Comparison of ENCODE assay signal across 2 cellular contexts in the genomic region with DNA sequence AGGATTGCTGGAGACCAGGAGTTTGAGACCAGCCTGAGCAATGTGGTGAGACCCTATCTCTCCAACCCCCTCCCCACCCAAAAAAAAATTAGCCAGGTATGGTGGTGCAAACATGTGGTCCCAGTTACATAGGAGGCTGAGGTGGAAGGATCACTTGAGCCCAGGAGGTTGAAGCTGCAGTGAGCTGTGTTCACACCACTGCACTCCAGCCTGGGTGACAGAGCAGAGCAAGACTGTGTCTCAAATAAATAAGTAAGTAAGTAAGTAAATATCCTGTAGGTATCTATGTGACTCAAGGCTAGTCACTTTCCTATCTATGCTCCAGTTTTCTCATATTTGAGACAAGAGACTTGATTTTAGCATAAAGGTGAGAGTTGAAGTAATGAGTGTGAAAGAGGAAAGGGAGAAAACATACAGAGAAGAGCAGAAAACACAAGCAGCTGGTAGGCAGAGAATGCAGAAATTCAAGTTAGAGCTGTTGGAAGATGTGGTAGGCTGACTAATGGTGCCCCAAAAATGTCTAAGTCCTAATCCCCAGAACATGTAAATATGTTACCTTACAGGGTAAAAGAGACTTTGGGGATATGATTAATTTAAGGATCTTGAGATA.
TF ChIP-seq lines count a peak whose summit lies in the region.

No MANE protein-coding gene starts in this region.

TF ChIP-seq in GM23338, 12 proteins besides CTCF, POLR2A, EP300 and RAD21 (continued from another document):
- TF ChIP-seq, protein P1, sequence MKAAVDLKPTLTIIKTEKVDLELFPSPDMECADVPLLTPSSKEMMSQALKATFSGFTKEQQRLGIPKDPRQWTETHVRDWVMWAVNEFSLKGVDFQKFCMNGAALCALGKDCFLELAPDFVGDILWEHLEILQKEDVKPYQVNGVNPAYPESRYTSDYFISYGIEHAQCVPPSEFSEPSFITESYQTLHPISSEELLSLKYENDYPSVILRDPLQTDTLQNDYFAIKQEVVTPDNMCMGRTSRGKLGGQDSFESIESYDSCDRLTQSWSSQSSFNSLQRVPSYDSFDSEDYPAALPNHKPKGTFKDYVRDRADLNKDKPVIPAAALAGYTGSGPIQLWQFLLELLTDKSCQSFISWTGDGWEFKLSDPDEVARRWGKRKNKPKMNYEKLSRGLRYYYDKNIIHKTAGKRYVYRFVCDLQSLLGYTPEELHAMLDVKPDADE (IDR thresholded peaks at IDR 0.05) = no peak
- no peak for TF ChIP-seq POLR2AphosphoS5 (IDR thresholded peaks at IDR 0.05; ENCODE audit: low read depth)
- TF ChIP-seq, protein P2, sequence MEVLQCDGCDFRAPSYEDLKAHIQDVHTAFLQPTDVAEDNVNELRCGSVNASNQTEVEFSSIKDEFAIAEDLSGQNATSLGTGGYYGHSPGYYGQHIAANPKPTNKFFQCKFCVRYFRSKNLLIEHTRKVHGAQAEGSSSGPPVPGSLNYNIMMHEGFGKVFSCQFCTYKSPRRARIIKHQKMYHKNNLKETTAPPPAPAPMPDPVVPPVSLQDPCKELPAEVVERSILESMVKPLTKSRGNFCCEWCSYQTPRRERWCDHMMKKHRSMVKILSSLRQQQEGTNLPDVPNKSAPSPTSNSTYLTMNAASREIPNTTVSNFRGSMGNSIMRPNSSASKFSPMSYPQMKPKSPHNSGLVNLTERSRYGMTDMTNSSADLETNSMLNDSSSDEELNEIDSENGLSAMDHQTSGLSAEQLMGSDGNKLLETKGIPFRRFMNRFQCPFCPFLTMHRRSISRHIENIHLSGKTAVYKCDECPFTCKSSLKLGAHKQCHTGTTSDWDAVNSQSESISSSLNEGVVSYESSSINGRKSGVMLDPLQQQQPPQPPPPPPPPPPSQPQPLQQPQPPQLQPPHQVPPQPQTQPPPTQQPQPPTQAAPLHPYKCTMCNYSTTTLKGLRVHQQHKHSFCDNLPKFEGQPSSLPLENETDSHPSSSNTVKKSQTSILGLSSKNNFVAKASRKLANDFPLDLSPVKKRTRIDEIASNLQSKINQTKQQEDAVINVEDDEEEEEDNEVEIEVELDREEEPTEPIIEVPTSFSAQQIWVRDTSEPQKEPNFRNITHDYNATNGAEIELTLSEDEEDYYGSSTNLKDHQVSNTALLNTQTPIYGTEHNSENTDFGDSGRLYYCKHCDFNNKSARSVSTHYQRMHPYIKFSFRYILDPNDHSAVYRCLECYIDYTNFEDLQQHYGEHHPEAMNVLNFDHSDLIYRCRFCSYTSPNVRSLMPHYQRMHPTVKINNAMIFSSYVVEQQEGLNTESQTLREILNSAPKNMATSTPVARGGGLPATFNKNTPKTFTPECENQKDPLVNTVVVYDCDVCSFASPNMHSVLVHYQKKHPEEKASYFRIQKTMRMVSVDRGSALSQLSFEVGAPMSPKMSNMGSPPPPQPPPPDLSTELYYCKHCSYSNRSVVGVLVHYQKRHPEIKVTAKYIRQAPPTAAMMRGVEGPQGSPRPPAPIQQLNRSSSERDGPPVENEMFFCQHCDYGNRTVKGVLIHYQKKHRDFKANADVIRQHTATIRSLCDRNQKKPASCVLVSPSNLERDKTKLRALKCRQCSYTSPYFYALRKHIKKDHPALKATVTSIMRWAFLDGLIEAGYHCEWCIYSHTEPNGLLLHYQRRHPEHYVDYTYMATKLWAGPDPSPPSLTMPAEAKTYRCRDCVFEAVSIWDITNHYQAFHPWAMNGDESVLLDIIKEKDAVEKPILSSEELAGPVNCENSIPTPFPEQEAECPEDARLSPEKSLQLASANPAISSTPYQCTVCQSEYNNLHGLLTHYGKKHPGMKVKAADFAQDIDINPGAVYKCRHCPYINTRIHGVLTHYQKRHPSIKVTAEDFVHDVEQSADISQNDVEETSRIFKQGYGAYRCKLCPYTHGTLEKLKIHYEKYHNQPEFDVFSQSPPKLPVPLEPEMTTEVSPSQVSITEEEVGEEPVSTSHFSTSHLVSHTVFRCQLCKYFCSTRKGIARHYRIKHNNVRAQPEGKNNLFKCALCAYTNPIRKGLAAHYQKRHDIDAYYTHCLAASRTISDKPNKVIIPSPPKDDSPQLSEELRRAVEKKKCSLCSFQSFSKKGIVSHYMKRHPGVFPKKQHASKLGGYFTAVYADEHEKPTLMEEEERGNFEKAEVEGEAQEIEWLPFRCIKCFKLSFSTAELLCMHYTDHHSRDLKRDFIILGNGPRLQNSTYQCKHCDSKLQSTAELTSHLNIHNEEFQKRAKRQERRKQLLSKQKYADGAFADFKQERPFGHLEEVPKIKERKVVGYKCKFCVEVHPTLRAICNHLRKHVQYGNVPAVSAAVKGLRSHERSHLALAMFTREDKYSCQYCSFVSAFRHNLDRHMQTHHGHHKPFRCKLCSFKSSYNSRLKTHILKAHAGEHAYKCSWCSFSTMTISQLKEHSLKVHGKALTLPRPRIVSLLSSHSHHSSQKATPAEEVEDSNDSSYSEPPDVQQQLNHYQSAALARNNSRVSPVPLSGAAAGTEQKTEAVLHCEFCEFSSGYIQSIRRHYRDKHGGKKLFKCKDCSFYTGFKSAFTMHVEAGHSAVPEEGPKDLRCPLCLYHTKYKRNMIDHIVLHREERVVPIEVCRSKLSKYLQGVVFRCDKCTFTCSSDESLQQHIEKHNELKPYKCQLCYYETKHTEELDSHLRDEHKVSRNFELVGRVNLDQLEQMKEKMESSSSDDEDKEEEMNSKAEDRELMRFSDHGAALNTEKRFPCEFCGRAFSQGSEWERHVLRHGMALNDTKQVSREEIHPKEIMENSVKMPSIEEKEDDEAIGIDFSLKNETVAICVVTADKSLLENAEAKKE (CRISPR knock-in tag; IDR thresholded peaks at IDR 0.05) = no peak
- TF ChIP-seq, protein P3, sequence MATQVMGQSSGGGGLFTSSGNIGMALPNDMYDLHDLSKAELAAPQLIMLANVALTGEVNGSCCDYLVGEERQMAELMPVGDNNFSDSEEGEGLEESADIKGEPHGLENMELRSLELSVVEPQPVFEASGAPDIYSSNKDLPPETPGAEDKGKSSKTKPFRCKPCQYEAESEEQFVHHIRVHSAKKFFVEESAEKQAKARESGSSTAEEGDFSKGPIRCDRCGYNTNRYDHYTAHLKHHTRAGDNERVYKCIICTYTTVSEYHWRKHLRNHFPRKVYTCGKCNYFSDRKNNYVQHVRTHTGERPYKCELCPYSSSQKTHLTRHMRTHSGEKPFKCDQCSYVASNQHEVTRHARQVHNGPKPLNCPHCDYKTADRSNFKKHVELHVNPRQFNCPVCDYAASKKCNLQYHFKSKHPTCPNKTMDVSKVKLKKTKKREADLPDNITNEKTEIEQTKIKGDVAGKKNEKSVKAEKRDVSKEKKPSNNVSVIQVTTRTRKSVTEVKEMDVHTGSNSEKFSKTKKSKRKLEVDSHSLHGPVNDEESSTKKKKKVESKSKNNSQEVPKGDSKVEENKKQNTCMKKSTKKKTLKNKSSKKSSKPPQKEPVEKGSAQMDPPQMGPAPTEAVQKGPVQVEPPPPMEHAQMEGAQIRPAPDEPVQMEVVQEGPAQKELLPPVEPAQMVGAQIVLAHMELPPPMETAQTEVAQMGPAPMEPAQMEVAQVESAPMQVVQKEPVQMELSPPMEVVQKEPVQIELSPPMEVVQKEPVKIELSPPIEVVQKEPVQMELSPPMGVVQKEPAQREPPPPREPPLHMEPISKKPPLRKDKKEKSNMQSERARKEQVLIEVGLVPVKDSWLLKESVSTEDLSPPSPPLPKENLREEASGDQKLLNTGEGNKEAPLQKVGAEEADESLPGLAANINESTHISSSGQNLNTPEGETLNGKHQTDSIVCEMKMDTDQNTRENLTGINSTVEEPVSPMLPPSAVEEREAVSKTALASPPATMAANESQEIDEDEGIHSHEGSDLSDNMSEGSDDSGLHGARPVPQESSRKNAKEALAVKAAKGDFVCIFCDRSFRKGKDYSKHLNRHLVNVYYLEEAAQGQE (IDR thresholded peaks at IDR 0.05; ENCODE audit: unreplicated experiment) = no peak
- no peak for TF ChIP-seq ZNF331 (CRISPR knock-in tag; IDR thresholded peaks at IDR 0.05; ENCODE audit: low read depth)
- no peak for TF ChIP-seq JUNB (IDR thresholded peaks at IDR 0.05; ENCODE audit: unreplicated experiment)
- no peak for TF ChIP-seq STAT1 (IDR thresholded peaks at IDR 0.05; ENCODE audit: unreplicated experiment)

TF ChIP-seq in HEK293, 187 proteins besides CTCF, POLR2A, EP300 and RAD21 (continued from another document):
- TF ChIP-seq, protein P4, sequence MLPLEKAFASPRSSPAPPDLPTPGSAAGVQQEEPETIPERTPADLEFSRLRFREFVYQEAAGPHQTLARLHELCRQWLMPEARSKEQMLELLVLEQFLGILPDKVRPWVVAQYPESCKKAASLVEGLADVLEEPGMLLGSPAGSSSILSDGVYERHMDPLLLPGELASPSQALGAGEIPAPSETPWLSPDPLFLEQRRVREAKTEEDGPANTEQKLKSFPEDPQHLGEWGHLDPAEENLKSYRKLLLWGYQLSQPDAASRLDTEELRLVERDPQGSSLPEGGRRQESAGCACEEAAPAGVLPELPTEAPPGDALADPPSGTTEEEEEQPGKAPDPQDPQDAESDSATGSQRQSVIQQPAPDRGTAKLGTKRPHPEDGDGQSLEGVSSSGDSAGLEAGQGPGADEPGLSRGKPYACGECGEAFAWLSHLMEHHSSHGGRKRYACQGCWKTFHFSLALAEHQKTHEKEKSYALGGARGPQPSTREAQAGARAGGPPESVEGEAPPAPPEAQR (tag by site-specific recombination; IDR thresholded peaks at IDR 0.05) = no peak
- TF ChIP-seq ZNF571 (tag by site-specific recombination; IDR thresholded peaks at IDR 0.05) = no peak
- no peak for TF ChIP-seq ZBTB48 (tag by site-specific recombination; IDR thresholded peaks at IDR 0.05)
- TF ChIP-seq, protein P5, sequence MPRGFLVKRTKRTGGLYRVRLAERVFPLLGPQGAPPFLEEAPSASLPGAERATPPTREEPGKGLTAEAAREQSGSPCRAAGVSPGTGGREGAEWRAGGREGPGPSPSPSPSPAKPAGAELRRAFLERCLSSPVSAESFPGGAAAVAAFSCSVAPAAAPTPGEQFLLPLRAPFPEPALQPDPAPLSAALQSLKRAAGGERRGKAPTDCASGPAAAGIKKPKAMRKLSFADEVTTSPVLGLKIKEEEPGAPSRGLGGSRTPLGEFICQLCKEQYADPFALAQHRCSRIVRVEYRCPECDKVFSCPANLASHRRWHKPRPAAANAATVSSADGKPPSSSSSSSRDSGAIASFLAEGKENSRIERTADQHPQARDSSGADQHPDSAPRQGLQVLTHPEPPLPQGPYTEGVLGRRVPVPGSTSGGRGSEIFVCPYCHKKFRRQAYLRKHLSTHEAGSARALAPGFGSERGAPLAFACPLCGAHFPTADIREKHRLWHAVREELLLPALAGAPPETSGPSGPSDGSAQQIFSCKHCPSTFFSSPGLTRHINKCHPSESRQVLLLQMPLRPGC (tag by site-specific recombination; IDR thresholded peaks at IDR 0.05) = no peak
- TF ChIP-seq GLI2 (tag by site-specific recombination; IDR thresholded peaks at IDR 0.05; ENCODE audit: borderline replicate concordance, low read depth) = no peak
